Comparison of ENCODE assay signal across 9 cellular contexts in genomic region chr19:2507109-2507508, GRCh38. TPM values are rescaled to one million over a fixed set of nuclear protein-coding genes. Genes with fewer than 3 reads are reported as not detected.
DNase-seq lines count a peak whose midpoint lies in the region; ATAC-seq and TF ChIP-seq lines count a peak whose summit lies in the region.
"Had no signal": no experiment of that assay in that cellular context is flagged by ENCODE, and none has a peak within 500 bp of the region (broad histone marks: within the 10 kb centered on the region; RNA-seq: fewer than 3 reads in every experiment).

No MANE protein-coding gene starts in this region.

- H3K4me3 Mint-ChIP-seq in endothelial cell (ENCODE audit: unreplicated experiment) = no peak overlapping the region

- H3K36me3 ChIP-seq in body of pancreas (replicated peaks in 1 of 2; ENCODE audit: insufficient read depth in 1 of 2, low read depth in 2 of 2) (no peaks in the 10 kb centered on the region), mucosa of stomach (ENCODE audit: control insufficient read depth, insufficient read depth, low read length) (no peaks in the 10 kb centered on the region)

- H3K27me3 Mint-ChIP-seq in endothelial cell (ENCODE audit: unreplicated experiment) = peaks cover 2% of the 10 kb centered on the region

- no peak overlapping the region for H3K27ac Mint-ChIP-seq in endothelial cell (ENCODE audit: unreplicated experiment)

- ATAC-seq in body of pancreas (peak; percentile 96), HG03432 (IDR thresholded peaks at IDR 0.05; ENCODE audit: unreplicated experiment) (no peak), GM21528 (IDR thresholded peaks at IDR 0.05; ENCODE audit: low FRiP score, unreplicated experiment) (no peak)

- no peak overlapping the region for H3K4me3 ChIP-seq in body of pancreas
- no peak overlapping the region for H3K4me3 ChIP-seq in mucosa of stomach (ENCODE audit: low read length)

- intact Hi-C loops in body of pancreas (cut with DNase I) = no loop called here

- H3K4me1 ChIP-seq in body of pancreas (peaks cover 14% of the 10 kb centered on the region), mucosa of stomach (ENCODE audit: control insufficient read depth, insufficient read depth, low read length) (peaks cover 14% of the 10 kb centered on the region)

- H3K9me3 ChIP-seq in body of pancreas (no peaks in the 10 kb centered on the region), mucosa of stomach (ENCODE audit: control insufficient read depth, low read length) (no peaks in the 10 kb centered on the region)

- peaks cover 2% of the 10 kb centered on the region for H3K4me1 Mint-ChIP-seq in endothelial cell (ENCODE audit: unreplicated experiment)

- H3K27ac ChIP-seq in body of pancreas = peak overlapping the region; percentile 56 to 83 (median 76)

- no peaks in the 10 kb centered on the region for H3K36me3 Mint-ChIP-seq in endothelial cell (ENCODE audit: low read depth, unreplicated experiment)

- DNase-seq in activated gamma-delta T cell treated with Interleukin-2 at 50 U/mL for 16 hours = peak; percentile 23
- DNase-seq in activated gamma-delta T cell (lab: John Stamatoyannopoulos, UW) = no peak
- DNase-seq in NCI-H526 (lab: John Stamatoyannopoulos, UW) = peak; percentile 30 to 54
- DNase-seq in body of pancreas = peak; percentile 68 to 85 (median 76)
- DNase-seq in endothelial cell (ENCODE audit: low spot score) = no peak
- DNase-seq: right cardiac atrium had no signal

- peak in 2 of 3 donors; percentile 43 to 47 for TF ChIP-seq POLR2A in body of pancreas (IDR thresholded peaks at IDR 0.05)

- peak overlapping the region; percentile 45 for H3K9ac ChIP-seq in mucosa of stomach (ENCODE audit: low read length)

- no peaks in the 10 kb centered on the region for H3K9me3 Mint-ChIP-seq in endothelial cell (ENCODE audit: unreplicated experiment)

- TF ChIP-seq CTCF in body of pancreas (IDR thresholded peaks at IDR 0.05) (peak in 1 of 7 experiments; percentile 9), endothelial cell (IDR thresholded peaks at IDR 0.05; ENCODE audit: unreplicated experiment) (no peak)

- 4 to 6% methylated on average over 12 of the region's 12 CpGs for WGBS in body of pancreas, 2 donors

- H3K27me3 ChIP-seq in body of pancreas = no peaks in the 10 kb centered on the region
- no peaks in the 10 kb centered on the region for H3K27me3 ChIP-seq in mucosa of stomach (ENCODE audit: control insufficient read depth, insufficient read depth, low read length)

RNA-seq across cellular contexts. Expression of gene GADD45B, which starts 31.2 kb away (rescaled TPM):
- 10 to 100 TPM; 68.0 to 84.7 TPM for total RNA-seq in body of pancreas
- total RNA-seq in endothelial cell (ENCODE audit: unreplicated experiment) = 1.2 TPM

RNA-seq across cellular contexts. Expression of gene LMNB2, which starts 50.4 kb away (rescaled TPM):
- 10 to 100 TPM; 11.7 to 30.0 TPM for total RNA-seq in body of pancreas
- total RNA-seq in endothelial cell (ENCODE audit: unreplicated experiment) = 49.6 TPM

Comparison
In these comparisons a context has a peak if more than half of its experiments do, and no peak if none do; other contexts are left out.
1. DNase-seq: peak in activated gamma-delta T cell treated with Interleukin-2 at 50 U/mL for 16 hours (single experiment), NCI-H526 (2 of 2) and body of pancreas (4 of 4); none in activated gamma-delta T cell (single experiment) and endothelial cell (single experiment).
2. RNA of gene GADD45B, which starts 31.2 kb away (total RNA-seq): 68.0 to 84.7 TPM in body of pancreas; 1.2 TPM in endothelial cell (single experiment); every median in the first group is over 10 times any median in the second.